1 cellular context compared by ENCODE assay signal in genomic region chr2:173962583-173963110, GRCh38.
TF ChIP-seq lines count a peak whose summit lies in the region.

No MANE protein-coding gene starts in this region.

TF ChIP-seq in GM23338, 12 proteins besides CTCF, POLR2A, EP300 and RAD21 (continued from another document):
- TF ChIP-seq ETS1 (IDR thresholded peaks at IDR 0.05) (no peak), ZNF331 (CRISPR knock-in tag; IDR thresholded peaks at IDR 0.05; ENCODE audit: low read depth) (no peak), CREB1 (CRISPR knock-in tag; IDR thresholded peaks at IDR 0.05; ENCODE audit: low read depth) (no peak), POLR2AphosphoS5 (IDR thresholded peaks at IDR 0.05; ENCODE audit: low read depth) (no peak)
TF ChIP-seq in GM23338: peak in this region for 0.
